In genomic region chr10:102400061-102400460, GRCh38 we compare ENCODE assay signal across 9 cellular contexts. TPM values are rescaled to one million over a fixed set of nuclear protein-coding genes. Genes with fewer than 3 reads are reported as not detected.
DNase-seq lines count a peak whose midpoint lies in the region; ATAC-seq and TF ChIP-seq lines count a peak whose summit lies in the region.
"Had no signal": no experiment of that assay in that cellular context is flagged by ENCODE, and none has a peak within 500 bp of the region (broad histone marks: within the 10 kb centered on the region; RNA-seq: fewer than 3 reads in every experiment).

No MANE protein-coding gene starts in this region.

- H3K27me3 Mint-ChIP-seq in activated naive CD4-positive, alpha-beta T cell treated with anti-CD3 and anti-CD28 coated beads, Interleukin-2, amount 10 ng/mL, durations not matched to agents 7 days and 5 days, result no peaks in the 10 kb centered on the region

- H3K27ac ChIP-seq in Peyer's patch, result peak overlapping the region in 3 of 4 donors; percentile 86 to 90 (median 86)
- H3K27ac ChIP-seq in right cardiac atrium (ENCODE audit: low read length), result no peak overlapping the region
- no peak overlapping the region for H3K27ac ChIP-seq in suprapubic skin

- WGBS in right cardiac atrium, result 85% methylated on average over 18 of the region's 18 CpGs
- WGBS in suprapubic skin, result 80% methylated on average over 3 of the region's 18 CpGs

- TF ChIP-seq POLR2A in Peyer's patch (IDR thresholded peaks at IDR 0.05), result no peak
- no peak for TF ChIP-seq POLR2A in suprapubic skin (IDR thresholded peaks at IDR 0.05)

- H3K4me1 Mint-ChIP-seq in activated naive CD4-positive, alpha-beta T cell treated with anti-CD3 and anti-CD28 coated beads, Interleukin-2, amount 10 ng/mL, durations not matched to agents 7 days and 5 days, result peaks cover 40% of the 10 kb centered on the region

- DNase-seq in activated naive CD4-positive, alpha-beta T cell treated with anti-CD3 and anti-CD28 coated beads, Interleukin-2, amount 10 ng/mL, durations not matched to agents 7 days and 5 days, result no peak
- no peak for DNase-seq in activated naive CD4-positive, alpha-beta T cell (lab: John Stamatoyannopoulos, UW)
- DNase-seq in Peyer's patch, result no peak
- peak in 2 of 3 donors; percentile 56 to 70 for DNase-seq in right cardiac atrium
- no peak for DNase-seq in suprapubic skin (ENCODE audit: low spot score in 2 of 2)
- DNase-seq in SHP77 treated with DMSO at 0.1 percent for 48 hours (lab: John Stamatoyannopoulos, UW), result no peak
- no peak for DNase-seq in germinal center (ENCODE audit: low spot score)
- DNase-seq in GM13977 (ENCODE audit: low spot score), result no peak

- H3K27me3 ChIP-seq in Peyer's patch (no peaks in the 10 kb centered on the region), right cardiac atrium (ENCODE audit: control insufficient read depth, insufficient read depth) (no peaks in the 10 kb centered on the region), suprapubic skin (no peaks in the 10 kb centered on the region)
- H3K27me3 ChIP-seq: foreskin keratinocyte had no signal

- peaks cover 50% of the 10 kb centered on the region for H3K36me3 Mint-ChIP-seq in activated naive CD4-positive, alpha-beta T cell treated with anti-CD3 and anti-CD28 coated beads, Interleukin-2, amount 10 ng/mL, durations not matched to agents 7 days and 5 days

- H3K9me3 ChIP-seq in Peyer's patch, result no peaks in the 10 kb centered on the region
- H3K9me3 ChIP-seq in right cardiac atrium (ENCODE audit: control insufficient read depth, low read length), result no peaks in the 10 kb centered on the region
- no peaks in the 10 kb centered on the region for H3K9me3 ChIP-seq in suprapubic skin

- H3K4me3 ChIP-seq in Peyer's patch (peak overlapping the region in 2 of 4 donors; percentile 61 to 70), right cardiac atrium (ENCODE audit: low read length) (no peak overlapping the region), suprapubic skin (peak overlapping the region; percentile 71)

- no peak for ATAC-seq in right cardiac atrium

- in situ Hi-C loops in GM13977 (cut with MboI; ENCODE audit: low pct_unique_long_range_greater_than_20kb, low sequenced_read_pairs, unreplicated experiment), result no loop called here

- CTCF ChIA-PET in activated naive CD4-positive, alpha-beta T cell treated with anti-CD3 and anti-CD28 coated beads, Interleukin-2, amount 10 ng/mL, durations not matched to agents 7 days and 5 days (lab: Charles Lee), result interaction anchor here (0.9 to 13.7 kb wide), 12 partner anchors 10 to 230 kb away, joined by 3 to 174 read pairs (median 10); partner anchors contain the start of genes ELOVL3 and FBXL15

- intact Hi-C loops in right cardiac atrium (cut with DNase I), result loop anchor here in 2 of 4 donors (5.0 to 10.0 kb wide), 2 partner anchors 77 to 185 kb away; no protein-coding TSS in a partner anchor

- H3K4me1 ChIP-seq in Peyer's patch, result peaks cover 0 to 36% (median 24%) of the 10 kb centered on the region in 4 donors
- H3K4me1 ChIP-seq in right cardiac atrium (ENCODE audit: control insufficient read depth, insufficient read depth, low read length), result peaks cover 2% of the 10 kb centered on the region
- peaks cover 58% of the 10 kb centered on the region for H3K4me1 ChIP-seq in suprapubic skin

- TF ChIP-seq EP300 in suprapubic skin (IDR thresholded peaks at IDR 0.05), result no peak

- H3K9me3 Mint-ChIP-seq in activated naive CD4-positive, alpha-beta T cell treated with anti-CD3 and anti-CD28 coated beads, Interleukin-2, amount 10 ng/mL, durations not matched to agents 7 days and 5 days, result no peaks in the 10 kb centered on the region

- H3K4me3 Mint-ChIP-seq in activated naive CD4-positive, alpha-beta T cell treated with anti-CD3 and anti-CD28 coated beads, Interleukin-2, amount 10 ng/mL, durations not matched to agents 7 days and 5 days, result peak overlapping the region; percentile 62

- TF ChIP-seq CTCF in Peyer's patch (IDR thresholded peaks at IDR 0.05), result no peak
- TF ChIP-seq CTCF in suprapubic skin (IDR thresholded peaks at IDR 0.05), result no peak
- TF ChIP-seq CTCF in GM13977 (IDR thresholded peaks at IDR 0.05; ENCODE audit: extremely low read depth, insufficient read depth, missing control alignments), result no peak

- H3K27ac Mint-ChIP-seq in activated naive CD4-positive, alpha-beta T cell treated with anti-CD3 and anti-CD28 coated beads, Interleukin-2, amount 10 ng/mL, durations not matched to agents 7 days and 5 days, result peak overlapping the region; percentile 60

- H3K36me3 ChIP-seq in Peyer's patch (peaks cover 0 to 24% (median 0%) of the 10 kb centered on the region in 3 donors), suprapubic skin (peaks cover 21% of the 10 kb centered on the region)

RNA-seq across cellular contexts. Expression of gene NFKB2, which starts 4.6 kb away (rescaled TPM):
- total RNA-seq in Peyer's patch (10 to 100 TPM in 3 of 4 donors, 1 to 10 TPM in 1; 6.5 to 22.9 (median 19.2) TPM), right cardiac atrium (10 to 100 TPM in 3 of 4 donors, 1 to 10 TPM in 1; 9.3 to 18.2 (median 15.3) TPM), suprapubic skin (10 to 100 TPM; 14.4 to 18.5 (median 16.0) TPM)
- polyA plus RNA-seq in right cardiac atrium, result 9.7 TPM

RNA-seq across cellular contexts. Expression of gene PSD, which starts 18.5 kb away (rescaled TPM):
- total RNA-seq in Peyer's patch (10 to 100 TPM in 1 of 4 donors, 1 to 10 TPM in 2, not detected in 1; 1.6 to 14.3 (median 6.3) TPM), right cardiac atrium (1 to 10 TPM; 4.6 to 9.4 (median 6.6) TPM), suprapubic skin (1 to 10 TPM; 1.7 to 4.8 (median 2.1) TPM)
- polyA plus RNA-seq in right cardiac atrium, result 5.7 TPM

RNA-seq across cellular contexts. Expression of gene FBXL15, which starts 20.6 kb away (rescaled TPM):
- 10 to 100 TPM; 36.9 to 57.8 (median 44.8) TPM for total RNA-seq in Peyer's patch
- 10 to 100 TPM; 14.0 to 15.6 (median 14.4) TPM for total RNA-seq in right cardiac atrium
- 14.4 TPM for polyA plus RNA-seq in right cardiac atrium
- total RNA-seq in suprapubic skin, result 10 to 100 TPM; 12.5 to 17.9 (median 13.8) TPM

RNA-seq across cellular contexts. Expression of gene CUEDC2, which starts 32.3 kb away (rescaled TPM):
- total RNA-seq in Peyer's patch, result 10 to 100 TPM in 3 of 4 donors, 1 to 10 TPM in 1; 8.9 to 56.9 (median 29.3) TPM
- total RNA-seq in right cardiac atrium, result 10 to 100 TPM; 68.7 to 78.6 (median 71.6) TPM
- polyA plus RNA-seq in right cardiac atrium, result 94.6 TPM
- total RNA-seq in suprapubic skin, result 10 to 100 TPM; 25.0 to 61.2 (median 40.2) TPM

RNA-seq across cellular contexts. Expression of gene C10orf95, which starts 51.3 kb away (rescaled TPM):
- total RNA-seq in Peyer's patch, result 1 to 10 TPM in 1 of 4 donors, under 1 TPM in 1, not detected in 2; 0.85 to 2.8 TPM
- not detected for total RNA-seq in right cardiac atrium
- 0.09 TPM for polyA plus RNA-seq in right cardiac atrium
- 1 to 10 TPM; 1.4 to 7.1 (median 5.4) TPM for total RNA-seq in suprapubic skin

Comparison
In these comparisons a context has a peak if more than half of its experiments do, and no peak if none do; other contexts are left out.
1. DNase-seq: peak in right cardiac atrium (2 of 3); none in activated naive CD4-positive, alpha-beta T cell treated with anti-CD3 and anti-CD28 coated beads, Interleukin-2, amount 10 ng/mL, durations not matched to agents 7 days and 5 days (single experiment), activated naive CD4-positive, alpha-beta T cell (0 of 4), Peyer's patch (0 of 3), suprapubic skin (0 of 2), SHP77 treated with DMSO at 0.1 percent for 48 hours (single experiment), germinal center (single experiment) and GM13977 (single experiment).
2. H3K27ac ChIP-seq: peak in Peyer's patch (3 of 4); none in right cardiac atrium (single experiment) and suprapubic skin (single experiment).